ENCODE assay signal across 21 cellular contexts in genomic region chr15:101067660-101068522, GRCh38.
A peak's percentile ranks its signal among the peaks of the same experiment; 100 is the strongest.
DNase-seq lines count a peak whose midpoint lies in the region; ATAC-seq and TF ChIP-seq lines count a peak whose summit lies in the region.
"Had no signal": no experiment of that assay in that cellular context is flagged by ENCODE, and none has a peak within 500 bp of the region (broad histone marks: within the 10 kb centered on the region; RNA-seq: fewer than 3 reads in every experiment).

No MANE protein-coding gene starts in this region.

- no peak for TF ChIP-seq POLR2A in Peyer's patch (IDR thresholded peaks at IDR 0.05)

- peaks cover 0 to 31% (median 0%) of the 10 kb centered on the region in 3 donors for H3K36me3 ChIP-seq in Peyer's patch
- H3K36me3 ChIP-seq in ectodermal cell (ENCODE audit: control insufficient read depth, insufficient read depth, low read length), result no peaks in the 10 kb centered on the region
- H3K36me3 ChIP-seq in mesodermal cell (ENCODE audit: control insufficient read depth, insufficient read depth, low read length), result no peaks in the 10 kb centered on the region
- H3K36me3 ChIP-seq: right lobe of liver had no signal

- H3K27me3 Mint-ChIP-seq in type B pancreatic cell (no peaks in the 10 kb centered on the region), mesothelial cell of epicardium (ENCODE audit: low read depth) (no peaks in the 10 kb centered on the region)
- H3K27me3 Mint-ChIP-seq in stimulated activated memory B cell treated with anti-CD40 and anti-IgM and Interleukin-4, amounts not matched to agents 10 μg/mL and 1 μg/mL and 100 μg/mL, for 72 hours, result no peaks in the 10 kb centered on the region
- H3K27me3 Mint-ChIP-seq: stimulated activated naive CD8-positive, alpha-beta T cell treated with anti-CD3 and anti-CD28 coated beads, Interleukin-15, Interleukin-2, amounts not matched to agents 100 ng/mL and 50 ng/mL, for 24 hours had no signal

- H3K27ac Mint-ChIP-seq in type B pancreatic cell (no peak overlapping the region), mesothelial cell of epicardium (no peak overlapping the region)
- no peak overlapping the region for H3K27ac Mint-ChIP-seq in stimulated activated memory B cell treated with anti-CD40 and anti-IgM and Interleukin-4, amounts not matched to agents 10 μg/mL and 1 μg/mL and 100 μg/mL, for 72 hours
- H3K27ac Mint-ChIP-seq: stimulated activated naive CD8-positive, alpha-beta T cell treated with anti-CD3 and anti-CD28 coated beads, Interleukin-15, Interleukin-2, amounts not matched to agents 100 ng/mL and 50 ng/mL, for 24 hours; T-helper 2 cell treated with Interferon-gamma antibody and Interleukin-4, amounts not matched to agents 5 μg/mL and 100 μg/mL, for 36 hours had no signal

- TF ChIP-seq CTCF in Peyer's patch (IDR thresholded peaks at IDR 0.05), result no peak
- TF ChIP-seq CTCF in type B pancreatic cell (conservative IDR thresholded peaks at IDR 0.05), result no peak
- TF ChIP-seq CTCF in mesothelial cell of epicardium (IDR thresholded peaks at IDR 0.05; ENCODE audit: unreplicated experiment), result no peak

- WGBS in ectodermal cell, 2 experiments, result 72 to 74% methylated on average over 14 of the region's 14 CpGs
- WGBS in mesodermal cell (ENCODE audit: insufficient coverage in 2 of 2), 2 experiments, result 81 to 88% methylated on average over 11 to 12 of the region's 14 CpGs

- H3K27me3 ChIP-seq in Peyer's patch (no peaks in the 10 kb centered on the region), ectodermal cell (ENCODE audit: control insufficient read depth, insufficient read depth, low read length, poor library complexity, severe bottlenecking) (no peaks in the 10 kb centered on the region)
- H3K27me3 ChIP-seq: esophagus squamous epithelium, right lobe of liver had no signal

- H3K36me3 Mint-ChIP-seq in type B pancreatic cell, result no peaks in the 10 kb centered on the region
- H3K36me3 Mint-ChIP-seq in stimulated activated memory B cell treated with anti-CD40 and anti-IgM and Interleukin-4, amounts not matched to agents 10 μg/mL and 1 μg/mL and 100 μg/mL, for 72 hours, result peaks cover 60% of the 10 kb centered on the region
- H3K36me3 Mint-ChIP-seq in mesothelial cell of epicardium, result no peaks in the 10 kb centered on the region

- peak overlapping the region in 3 of 4 donors; percentile 47 to 63 (median 59) for H3K27ac ChIP-seq in Peyer's patch
- peak overlapping the region; percentile 87 for H3K27ac ChIP-seq in ectodermal cell (ENCODE audit: insufficient read depth, low read depth, low read length, poor library complexity, severe bottlenecking)
- peak overlapping the region; percentile 86 for H3K27ac ChIP-seq in mesodermal cell (ENCODE audit: low read depth, low read length, severe bottlenecking)
- H3K27ac ChIP-seq: HL-60, right lobe of liver, SK-N-MC had no signal

- no peaks in the 10 kb centered on the region for H3K9me3 ChIP-seq in Peyer's patch
- H3K9me3 ChIP-seq in ectodermal cell (ENCODE audit: control insufficient read depth, low read length), result no peaks in the 10 kb centered on the region
- H3K9me3 ChIP-seq in mesodermal cell (ENCODE audit: control insufficient read depth, low read length), result no peaks in the 10 kb centered on the region
- H3K9me3 ChIP-seq: esophagus squamous epithelium, right lobe of liver had no signal

- H3K9me3 Mint-ChIP-seq in type B pancreatic cell (no peaks in the 10 kb centered on the region), mesothelial cell of epicardium (no peaks in the 10 kb centered on the region)
- no peaks in the 10 kb centered on the region for H3K9me3 Mint-ChIP-seq in stimulated activated memory B cell treated with anti-CD40 and anti-IgM and Interleukin-4, amounts not matched to agents 10 μg/mL and 1 μg/mL and 100 μg/mL, for 72 hours
- H3K9me3 Mint-ChIP-seq: stimulated activated naive CD8-positive, alpha-beta T cell treated with anti-CD3 and anti-CD28 coated beads, Interleukin-15, Interleukin-2, amounts not matched to agents 100 ng/mL and 50 ng/mL, for 24 hours; T-helper 2 cell treated with Interferon-gamma antibody and Interleukin-4, amounts not matched to agents 5 μg/mL and 100 μg/mL, for 36 hours had no signal

- DNase-seq in Peyer's patch (no peak), type B pancreatic cell (ENCODE audit: extremely low spot score, unreplicated experiment) (no peak), mesothelial cell of epicardium (ENCODE audit: low spot score in 2 of 2, unreplicated experiment in 2 of 2) (no peak), NCI-H2171 treated with DMSO at 0.1 percent for 48 hours (lab: John Stamatoyannopoulos, UW) (no peak)
- DNase-seq: AML-193; caudate nucleus; effector CD4-positive, alpha-beta T cell; esophagus squamous epithelium; head of caudate nucleus; left cardiac atrium; NCI-H1092 treated with DMSO at 0.1 percent for 48 hours; NCI-H526 treated with DMSO at 0.1 percent for 48 hours; OCI-M1 had no signal

- H3K4me3 Mint-ChIP-seq in type B pancreatic cell (peak overlapping the region; percentile 22), mesothelial cell of epicardium (no peak overlapping the region)
- H3K4me3 Mint-ChIP-seq in stimulated activated memory B cell treated with anti-CD40 and anti-IgM and Interleukin-4, amounts not matched to agents 10 μg/mL and 1 μg/mL and 100 μg/mL, for 72 hours, result no peak overlapping the region
- H3K4me3 Mint-ChIP-seq: stimulated activated naive CD8-positive, alpha-beta T cell treated with anti-CD3 and anti-CD28 coated beads, Interleukin-15, Interleukin-2, amounts not matched to agents 100 ng/mL and 50 ng/mL, for 24 hours; T-helper 2 cell treated with Interferon-gamma antibody and Interleukin-4, amounts not matched to agents 5 μg/mL and 100 μg/mL, for 36 hours had no signal

- H3K4me1 Mint-ChIP-seq in type B pancreatic cell (ENCODE audit: unreplicated experiment) (peaks cover 47% of the 10 kb centered on the region), mesothelial cell of epicardium (peaks cover 34% of the 10 kb centered on the region)
- H3K4me1 Mint-ChIP-seq in stimulated activated memory B cell treated with anti-CD40 and anti-IgM and Interleukin-4, amounts not matched to agents 10 μg/mL and 1 μg/mL and 100 μg/mL, for 72 hours, result peaks cover 22% of the 10 kb centered on the region

- ATAC-seq in stimulated activated memory B cell treated with anti-CD40 and anti-IgM and Interleukin-4, amounts not matched to agents 10 μg/mL and 1 μg/mL and 100 μg/mL, for 72 hours, result no peak
- ATAC-seq: left cardiac atrium had no signal

- H3K4me1 ChIP-seq in Peyer's patch (peaks cover 0 to 14% (median 0%) of the 10 kb centered on the region in 4 donors), ectodermal cell (ENCODE audit: control insufficient read depth, insufficient read depth, low read length) (peaks cover 50% of the 10 kb centered on the region), mesodermal cell (ENCODE audit: control insufficient read depth, insufficient read depth, low read length, poor library complexity, severe bottlenecking) (peaks cover 33% of the 10 kb centered on the region)

- H3K4me3 ChIP-seq in Peyer's patch (no peak overlapping the region), ectodermal cell (ENCODE audit: insufficient read depth, low read depth, low read length) (no peak overlapping the region), mesodermal cell (ENCODE audit: extremely low read depth, insufficient read depth, low read length, poor library complexity, severe bottlenecking) (no peak overlapping the region)
- H3K4me3 ChIP-seq: esophagus squamous epithelium, right lobe of liver, SK-N-MC had no signal
